In the genomic region with DNA sequence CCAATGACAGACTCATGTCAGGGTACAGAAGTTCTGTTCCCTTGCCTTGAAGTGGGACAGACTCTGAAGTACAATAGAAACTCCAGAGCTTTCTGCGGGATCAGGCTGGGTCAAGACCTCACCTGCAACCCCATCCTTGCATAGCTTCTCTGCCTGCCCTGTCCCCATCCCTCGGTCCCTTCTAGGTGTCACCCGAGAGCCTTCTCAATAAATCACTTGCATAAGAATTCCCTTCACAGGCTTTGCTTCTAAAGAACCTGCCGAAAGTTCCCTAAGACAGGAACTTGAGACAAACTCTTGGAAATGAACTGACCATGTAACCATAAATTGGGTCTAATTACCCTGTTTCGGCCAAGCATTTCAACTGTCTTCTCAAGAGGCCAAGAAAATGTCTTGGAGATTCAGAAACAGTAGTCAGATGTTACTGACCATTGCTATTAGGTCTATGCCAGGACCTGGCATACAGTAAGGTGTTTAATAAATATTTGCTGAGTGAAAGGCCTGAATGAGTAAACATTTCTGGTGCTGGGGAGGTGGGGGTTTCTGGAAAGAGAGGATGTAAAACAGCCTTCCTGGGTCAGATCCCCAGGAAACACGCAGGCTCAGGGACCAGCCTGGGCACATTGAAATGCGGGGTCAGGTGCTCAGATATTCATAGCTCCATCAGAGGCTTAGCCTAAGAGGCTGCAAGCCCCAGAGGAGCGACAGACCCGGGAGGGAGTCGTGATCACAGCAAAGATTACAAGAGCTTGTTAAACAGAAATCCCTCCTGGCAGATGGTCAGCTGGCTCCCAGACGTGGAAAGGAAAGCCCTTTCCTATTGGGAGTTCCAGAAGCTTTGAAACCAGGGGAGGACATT, we compare ENCODE assay signal across 21 cellular contexts.
DNase-seq lines count a peak whose midpoint lies in the region; ATAC-seq, FAIRE-seq and TF ChIP-seq lines count a peak whose summit lies in the region.
"Had no signal": no experiment of that assay in that cellular context is flagged by ENCODE, and none has a peak within 500 bp of the region (broad histone marks: within the 10 kb centered on the region; RNA-seq: fewer than 3 reads in every experiment).

No MANE protein-coding gene starts in this region.

- no peak overlapping the region for H2BK15ac ChIP-seq in H1 (ENCODE audit: low read length)

- TF ChIP-seq CTCF in H1 (IDR thresholded peaks at IDR 0.05; ENCODE audit: control extremely low read depth in 1 of 3, insufficient read depth in 1 of 3, low read depth in 1 of 3, low read length in 3 of 3), result no peak

- no peak overlapping the region for H4K91ac ChIP-seq in H1 (replicated peaks; ENCODE audit: insufficient read length, low read length)

- H3K23ac ChIP-seq in H1 (ENCODE audit: insufficient read length), result no peak overlapping the region

- H3K56ac ChIP-seq in H1 (replicated peaks; ENCODE audit: insufficient read length, low read depth, low read length), result no peak overlapping the region

- no peaks in the 10 kb centered on the region; a peak in 2 of 7 replicates for H3K27me3 ChIP-seq in H1 (replicated peaks in 1 of 4; ENCODE audit: control insufficient read depth in 3 of 4, extremely low read depth in 1 of 4, insufficient read depth in 3 of 4, low read length in 3 of 4)
- H3K27me3 ChIP-seq: BLaER1, testis had no signal

- no peak overlapping the region for H2BK120ac ChIP-seq in H1 (replicated peaks; ENCODE audit: low read depth, low read length)

- H2BK5ac ChIP-seq in H1 (ENCODE audit: low read depth, low read length), result no peak overlapping the region

- no peak overlapping the region for H3K18ac ChIP-seq in H1 (ENCODE audit: extremely low read depth, low read length)

- H3K4ac ChIP-seq in H1 (replicated peaks; ENCODE audit: insufficient read length, low read depth, low read length), result no peak overlapping the region

- no peak overlapping the region for H2AK5ac ChIP-seq in H1 (ENCODE audit: low read depth, low read length)

- WGBS in H1 (ENCODE audit: extremely low coverage in 1 of 2, insufficient coverage in 1 of 2, insufficient read length in 1 of 2, insufficient replicate concordance in 2 of 2, low coverage in 1 of 2, low lambda C conversion rate in 2 of 2, missing lambda C conversion rate in 1 of 2), 2 experiments, result 47% methylated on average over 11 of the region's 11 CpGs; no CpG with 5 or more reads in 1 of the 2 experiments

- H4K8ac ChIP-seq in H1 (ENCODE audit: extremely low read depth, insufficient read depth, low read length), result peak overlapping the region; percentile 45; the same call in 1 of the 2 replicates

- TF ChIP-seq POLR2A in H1 (IDR thresholded peaks at IDR 0.05; ENCODE audit: control extremely low read depth in 1 of 2, low read depth in 2 of 2, low read length in 2 of 2), result no peak

- H3K36me3 ChIP-seq in H1 (ENCODE audit: control insufficient read depth in 2 of 4, insufficient read depth in 4 of 4, low read length in 3 of 4), result no peaks in the 10 kb centered on the region
- H3K36me3 ChIP-seq: adrenal gland, BLaER1, cardiac muscle cell, left ventricle myocardium inferior had no signal

- no peaks in the 10 kb centered on the region for H3K79me2 ChIP-seq in H1 (ENCODE audit: control insufficient read depth in 1 of 2, insufficient read depth in 2 of 2, low read length in 2 of 2)

- no peaks in the 10 kb centered on the region for H3K79me1 ChIP-seq in H1 (ENCODE audit: low read depth, low read length)

- H3K23me2 ChIP-seq in H1 (ENCODE audit: low read depth, low read length), result no peaks in the 10 kb centered on the region

- CTCF ChIA-PET in H1 (lab: Charles Lee; ENCODE audit: partially characterized antibody), result interaction anchor here (0.7 to 1.8 kb wide), 13 partner anchors 11 to 236 kb away, joined by 3 to 7 read pairs (median 3); no protein-coding TSS in a partner anchor

- FAIRE-seq in H1 (lab: Jason Lieb, UNC) (no peak), RCC 7860 (lab: Jason Lieb, UNC) (no peak)
- FAIRE-seq: frontal cortex had no signal

- DNase-seq in NCI-H748 (lab: John Stamatoyannopoulos, UW; ENCODE audit: unreplicated experiment) (peak; percentile 56), NCI-H748 treated with DMSO at 0.1 percent for 48 hours (lab: John Stamatoyannopoulos, UW) (no peak), NCI-H524 treated with DMSO at 0.1 percent for 48 hours (lab: John Stamatoyannopoulos, UW) (peak; percentile 89), H1 (ENCODE audit: low read depth in 1 of 2, low spot score in 2 of 2) (peak in 1 of 2 experiments; percentile 21), RCC 7860 (ENCODE audit: low spot score) (no peak), NCI-H187 (lab: John Stamatoyannopoulos, UW) (no peak)
- DNase-seq: activated CD4-positive, alpha-beta T cell treated with anti-CD3 and anti-CD28 coated beads for 36 hours; activated effector memory CD4-positive, alpha-beta T cell treated with Interleukin-2 at 50 U/mL for 16 hours; adrenal gland; DMS153; IMR-90; left ventricle myocardium inferior; MV-4-11; stimulated activated CD4-positive, alpha-beta T cell treated with anti-CD3 and anti-CD28 coated beads, Interleukin-12 subunit alpha, Interleukin-12 subunit beta, amount 100 ng/mL, for 4 hours; testis had no signal

- 0 out of 4 replicates have a peak overlapping the region, but pooled peaks of 1 of the 2 experiments have one; percentile 29 for H3K4me2 ChIP-seq in H1 (ENCODE audit: insufficient read depth in 1 of 2, low read depth in 2 of 2, low read length in 2 of 2)
- H3K4me2 ChIP-seq: BLaER1 had no signal

- H4K5ac ChIP-seq in H1 (ENCODE audit: insufficient read length, low read depth, low read length), result no peak overlapping the region

- H3K4me1 ChIP-seq in H1 (replicated peaks in 1 of 4; ENCODE audit: control insufficient read depth in 3 of 4, insufficient read depth in 4 of 4, low read length in 3 of 4), result peaks cover 0 to 15% (median 5%) of the 10 kb centered on the region in 4 experiments; a peak in 6 of 7 replicates
- H3K4me1 ChIP-seq: adrenal gland, BLaER1, left ventricle myocardium inferior had no signal

- TF ChIP-seq EP300 in H1 (IDR thresholded peaks at IDR 0.05; ENCODE audit: borderline replicate concordance in 1 of 2, low read depth in 2 of 2, low read length in 2 of 2), result no peak

- H3K9me3 ChIP-seq in H1 (ENCODE audit: insufficient read depth in 2 of 2, low read depth in 1 of 2, low read length in 1 of 2), result no peaks in the 10 kb centered on the region
- H3K9me3 ChIP-seq: adrenal gland, left ventricle myocardium inferior, testis had no signal

- no peak overlapping the region for H2AFZ ChIP-seq in H1 (ENCODE audit: low read length)

- ATAC-seq in HG02642 (IDR thresholded peaks at IDR 0.05; ENCODE audit: poor library complexity, unreplicated experiment) (no peak), GM21367 (IDR thresholded peaks at IDR 0.05; ENCODE audit: unreplicated experiment) (no peak)
- ATAC-seq: activated CD4-positive, alpha-beta T cell treated with anti-CD3 and anti-CD28 coated beads for 36 hours had no signal

- no peak overlapping the region for H3K27ac ChIP-seq in H1 (ENCODE audit: low read depth, low read length)
- H3K27ac ChIP-seq: adrenal gland, BLaER1, cardiac muscle cell, epithelial cell of prostate, left ventricle myocardium inferior, testis had no signal

- no peak overlapping the region for H2BK20ac ChIP-seq in H1 (ENCODE audit: low read length)

- no peak overlapping the region for H3K9ac ChIP-seq in H1 (replicated peaks in 1 of 4; ENCODE audit: extremely low read depth in 1 of 4, low read depth in 3 of 4, low read length in 3 of 4)
- H3K9ac ChIP-seq: BLaER1 had no signal

- no peaks in the 10 kb centered on the region for H4K20me1 ChIP-seq in H1 (replicated peaks in 1 of 2; ENCODE audit: control insufficient read depth in 1 of 2, insufficient read depth in 2 of 2, low read length in 2 of 2)
- H4K20me1 ChIP-seq: BLaER1 had no signal

- no peak for TF ChIP-seq RAD21 in H1 (IDR thresholded peaks at IDR 0.05 in 1 of 2, conservative IDR thresholded peaks at IDR 0.05 in 1 of 2; ENCODE audit: low read depth in 2 of 2, low read length in 2 of 2)

- no peak overlapping the region for H3K14ac ChIP-seq in H1 (ENCODE audit: insufficient read length)

- no peak overlapping the region for H3K4me3 ChIP-seq in H1 (ENCODE audit: extremely low read depth in 1 of 4, insufficient read depth in 2 of 4, low read depth in 3 of 4, low read length in 4 of 4)
- H3K4me3 ChIP-seq: adrenal gland, BLaER1, cardiac muscle cell, left ventricle myocardium inferior, testis had no signal

- POLR2A ChIA-PET in H1 (lab: Charles Lee; ENCODE audit: partially characterized antibody), result interaction anchor here (0.6 to 0.7 kb wide), 2 partner anchors 57 to 121 kb away, joined by 3 to 4 read pairs; no protein-coding TSS in a partner anchor

- H2BK12ac ChIP-seq in H1 (ENCODE audit: low read depth, low read length), result no peak overlapping the region

TF ChIP-seq in H1, 55 proteins besides CTCF, POLR2A, EP300 and RAD21 (continues in another document):
- TF ChIP-seq FOSL1 (IDR thresholded peaks at IDR 0.05; ENCODE audit: insufficient read depth, low read depth, low read length) (no peak), RXRA (IDR thresholded peaks at IDR 0.05; ENCODE audit: insufficient read depth, low read depth, low read length) (no peak), YY1 (IDR thresholded peaks at IDR 0.05; ENCODE audit: low read depth, low read length) (no peak), SIN3A (conservative IDR thresholded peaks at IDR 0.05 in 1 of 2, IDR thresholded peaks at IDR 0.05 in 1 of 2; ENCODE audit: low read depth in 1 of 2, low read length in 2 of 2) (no peak), CTBP2 (IDR thresholded peaks at IDR 0.05; ENCODE audit: borderline replicate concordance, insufficient read depth, insufficient read length, low read length) (no peak), RBBP5 (IDR thresholded peaks at IDR 0.05; ENCODE audit: borderline replicate concordance, low read depth, low read length) (no peak), EZH2 (IDR thresholded peaks at IDR 0.05; ENCODE audit: low read depth, low read length, severe bottlenecking) (no peak), POU5F1 (IDR thresholded peaks at IDR 0.05; ENCODE audit: low read depth, low read length) (no peak)
- TF ChIP-seq, protein P1, sequence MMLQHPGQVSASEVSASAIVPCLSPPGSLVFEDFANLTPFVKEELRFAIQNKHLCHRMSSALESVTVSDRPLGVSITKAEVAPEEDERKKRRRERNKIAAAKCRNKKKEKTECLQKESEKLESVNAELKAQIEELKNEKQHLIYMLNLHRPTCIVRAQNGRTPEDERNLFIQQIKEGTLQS (IDR thresholded peaks at IDR 0.05; ENCODE audit: insufficient read depth, low read depth, low read length), result no peak
- TF ChIP-seq, protein P2, sequence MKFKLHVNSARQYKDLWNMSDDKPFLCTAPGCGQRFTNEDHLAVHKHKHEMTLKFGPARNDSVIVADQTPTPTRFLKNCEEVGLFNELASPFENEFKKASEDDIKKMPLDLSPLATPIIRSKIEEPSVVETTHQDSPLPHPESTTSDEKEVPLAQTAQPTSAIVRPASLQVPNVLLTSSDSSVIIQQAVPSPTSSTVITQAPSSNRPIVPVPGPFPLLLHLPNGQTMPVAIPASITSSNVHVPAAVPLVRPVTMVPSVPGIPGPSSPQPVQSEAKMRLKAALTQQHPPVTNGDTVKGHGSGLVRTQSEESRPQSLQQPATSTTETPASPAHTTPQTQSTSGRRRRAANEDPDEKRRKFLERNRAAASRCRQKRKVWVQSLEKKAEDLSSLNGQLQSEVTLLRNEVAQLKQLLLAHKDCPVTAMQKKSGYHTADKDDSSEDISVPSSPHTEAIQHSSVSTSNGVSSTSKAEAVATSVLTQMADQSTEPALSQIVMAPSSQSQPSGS (IDR thresholded peaks at IDR 0.05; ENCODE audit: low read length), result no peak

Comparison
In these comparisons a context has a peak if more than half of its experiments do, and no peak if none do; other contexts are left out.
1. DNase-seq: peak in NCI-H748 (single experiment) and NCI-H524 treated with DMSO at 0.1 percent for 48 hours (single experiment); none in NCI-H748 treated with DMSO at 0.1 percent for 48 hours (single experiment), RCC 7860 (single experiment) and NCI-H187 (0 of 2).